ENCODE assay signal across 20 cellular contexts in genomic region chr4:727576-727975, GRCh38. TPM values are rescaled to one million over a fixed set of nuclear protein-coding genes. Genes with fewer than 3 reads are reported as not detected.
A peak's percentile ranks its signal among the peaks of the same experiment; 100 is the strongest.
DNase-seq lines count a peak whose midpoint lies in the region; ATAC-seq, FAIRE-seq and TF ChIP-seq lines count a peak whose summit lies in the region.
"Had no signal": no experiment of that assay in that cellular context is flagged by ENCODE, and none has a peak within 500 bp of the region (broad histone marks: within the 10 kb centered on the region; RNA-seq: fewer than 3 reads in every experiment).

No MANE protein-coding gene starts in this region.

- H3K23ac ChIP-seq in mesenchymal stem cell (ENCODE audit: low read length in 2 of 2): no peak overlapping the region

- H3K4me1 ChIP-seq in mesenchymal stem cell (ENCODE audit: control insufficient read depth, insufficient read depth, low read depth, low read length) (peaks cover 13% of the 10 kb centered on the region), skeletal muscle satellite cell (ENCODE audit: control insufficient read depth, insufficient read depth, low read length) (peaks cover 49% of the 10 kb centered on the region)

- peak overlapping the region in 1 of 2 donors; percentile 66 for H3K27ac Mint-ChIP-seq in natural killer cell treated with Interleukin-12 subunit alpha and Interleukin-12 subunit beta and Interleukin-15 and Interleukin-18, amount 100 ng/mL, for 72 hours
- H3K27ac Mint-ChIP-seq in natural killer cell: no peak overlapping the region

- H3K4me2 ChIP-seq in mesenchymal stem cell (ENCODE audit: low read length, poor library complexity, severe bottlenecking) (no peak overlapping the region), skeletal muscle satellite cell (ENCODE audit: low read length) (peak overlapping the region; percentile 25)

- H3K4ac ChIP-seq in mesenchymal stem cell (ENCODE audit: low read depth in 1 of 2, low read length in 2 of 2): no peak overlapping the region

- no peak overlapping the region for H2AK5ac ChIP-seq in mesenchymal stem cell (ENCODE audit: low read length, severe bottlenecking)

- H3K14ac ChIP-seq in mesenchymal stem cell (ENCODE audit: low read length in 2 of 2): no peak overlapping the region

- H2BK5ac ChIP-seq in mesenchymal stem cell (ENCODE audit: low read depth, low read length, poor library complexity, severe bottlenecking): no peak overlapping the region

- peak; percentile 60 for FAIRE-seq in bronchial epithelial cell (lab: Jason Lieb, UNC)
- FAIRE-seq: G401.6 had no signal

- peaks cover 17% of the 10 kb centered on the region for H3K36me3 ChIP-seq in bronchial epithelial cell (ENCODE audit: control insufficient read depth, insufficient read depth, low read length)
- peaks cover 21 to 64% of the 10 kb centered on the region in 2 experiments for H3K36me3 ChIP-seq in mesenchymal stem cell (ENCODE audit: control insufficient read depth in 1 of 2, insufficient read depth in 2 of 2, low read depth in 1 of 2, low read length in 2 of 2)
- peaks cover 22% of the 10 kb centered on the region for H3K36me3 ChIP-seq in skeletal muscle satellite cell (ENCODE audit: insufficient read depth, low read length)

- H4K91ac ChIP-seq in mesenchymal stem cell (ENCODE audit: low read length): no peak overlapping the region

- H3K9me3 ChIP-seq in mesenchymal stem cell (ENCODE audit: control insufficient read depth, low read length) (no peaks in the 10 kb centered on the region), skeletal muscle satellite cell (replicated peaks; ENCODE audit: low read length) (no peaks in the 10 kb centered on the region)
- H3K9me3 ChIP-seq: Peyer's patch had no signal

- H3K4me1 Mint-ChIP-seq in natural killer cell treated with Interleukin-12 subunit alpha and Interleukin-12 subunit beta and Interleukin-15 and Interleukin-18, amount 100 ng/mL, for 72 hours (ENCODE audit: low read depth in 2 of 2): peaks cover 20 to 32% of the 10 kb centered on the region in 2 donors
- peaks cover 24 to 37% of the 10 kb centered on the region in 2 donors for H3K4me1 Mint-ChIP-seq in natural killer cell

- no peak overlapping the region for H2BK12ac ChIP-seq in mesenchymal stem cell (ENCODE audit: low read length in 2 of 2)

- no peaks in the 10 kb centered on the region for H3K9me3 Mint-ChIP-seq in natural killer cell treated with Interleukin-12 subunit alpha and Interleukin-12 subunit beta and Interleukin-15 and Interleukin-18, amount 100 ng/mL, for 72 hours
- H3K9me3 Mint-ChIP-seq in natural killer cell: no peaks in the 10 kb centered on the region

- peaks cover 4% of the 10 kb centered on the region for H3K36me3 Mint-ChIP-seq in natural killer cell treated with Interleukin-12 subunit alpha and Interleukin-12 subunit beta and Interleukin-15 and Interleukin-18, amount 100 ng/mL, for 72 hours
- no peaks in the 10 kb centered on the region for H3K36me3 Mint-ChIP-seq in natural killer cell

- TF ChIP-seq CTCF in natural killer cell (IDR thresholded peaks at IDR 0.05) (no peak), bronchial epithelial cell (IDR thresholded peaks at IDR 0.05; ENCODE audit: insufficient read depth, low read length, severe bottlenecking) (no peak), foreskin fibroblast (IDR thresholded peaks at IDR 0.05; ENCODE audit: low read depth, low read length) (no peak)

- H3K9ac ChIP-seq in mesenchymal stem cell (ENCODE audit: low read length) (no peak overlapping the region), skeletal muscle satellite cell (ENCODE audit: low read depth, low read length) (no peak overlapping the region)

- 86% methylated on average over 6 of the region's 6 CpGs for WGBS in mesenchymal stem cell

- H3K4me3 ChIP-seq in bronchial epithelial cell (ENCODE audit: low read depth, low read length): no peak overlapping the region
- no peak overlapping the region for H3K4me3 ChIP-seq in mesenchymal stem cell (ENCODE audit: insufficient read depth in 1 of 2, low read depth in 1 of 2, low read length in 2 of 2)
- no peak overlapping the region for H3K4me3 ChIP-seq in skeletal muscle satellite cell (ENCODE audit: low read length)
- no peak overlapping the region for H3K4me3 ChIP-seq in foreskin fibroblast (ENCODE audit: low read depth in 1 of 2, low read length in 2 of 2)
- H3K4me3 ChIP-seq: Peyer's patch had no signal

- no peak overlapping the region for H3K18ac ChIP-seq in mesenchymal stem cell (ENCODE audit: low read depth in 1 of 2, low read length in 2 of 2)

- H3K27me3 ChIP-seq in bronchial epithelial cell (ENCODE audit: control insufficient read depth, insufficient read depth, low read length): no peaks in the 10 kb centered on the region
- no peaks in the 10 kb centered on the region for H3K27me3 ChIP-seq in mesenchymal stem cell (ENCODE audit: control insufficient read depth in 1 of 2, insufficient read depth in 1 of 2, low read length in 2 of 2)
- H3K27me3 ChIP-seq in skeletal muscle satellite cell (ENCODE audit: control insufficient read depth, insufficient read depth, low read length): no peaks in the 10 kb centered on the region
- H3K27me3 ChIP-seq: Peyer's patch had no signal

- no peak overlapping the region for H3K4me3 Mint-ChIP-seq in natural killer cell treated with Interleukin-12 subunit alpha and Interleukin-12 subunit beta and Interleukin-15 and Interleukin-18, amount 100 ng/mL, for 72 hours
- no peak overlapping the region for H3K4me3 Mint-ChIP-seq in natural killer cell

- H3K27me3 Mint-ChIP-seq in natural killer cell treated with Interleukin-12 subunit alpha and Interleukin-12 subunit beta and Interleukin-15 and Interleukin-18, amount 100 ng/mL, for 72 hours: no peaks in the 10 kb centered on the region
- H3K27me3 Mint-ChIP-seq in natural killer cell (ENCODE audit: low read depth in 2 of 2): no peaks in the 10 kb centered on the region

- H2BK15ac ChIP-seq in mesenchymal stem cell (ENCODE audit: low read depth, poor library complexity, severe bottlenecking): no peak overlapping the region

- H2AFZ ChIP-seq in mesenchymal stem cell (ENCODE audit: low read depth, low read length): no peak overlapping the region

- H3K79me1 ChIP-seq in mesenchymal stem cell (replicated peaks; ENCODE audit: low read length, poor library complexity, severe bottlenecking): peaks cover 22% of the 10 kb centered on the region

- H4K8ac ChIP-seq in mesenchymal stem cell (ENCODE audit: low read length): no peak overlapping the region

- intact Hi-C loops in natural killer cell (cut with micrococcal nuclease): no loop called here

- ATAC-seq in natural killer cell treated with Interleukin-12 subunit alpha and Interleukin-12 subunit beta and Interleukin-15 and Interleukin-18, amount 100 ng/mL, for 72 hours: no peak
- ATAC-seq in natural killer cell: no peak

- peak overlapping the region; percentile 21 for H3K27ac ChIP-seq in mesenchymal stem cell (ENCODE audit: low read length, poor library complexity, severe bottlenecking)
- H3K27ac ChIP-seq: HL-60, Peyer's patch had no signal

- no peak overlapping the region for H2BK120ac ChIP-seq in mesenchymal stem cell (ENCODE audit: low read depth, low read length)

- peak; percentile 45 for DNase-seq in natural killer cell treated with Interleukin-12 subunit alpha and Interleukin-12 subunit beta and Interleukin-15 and Interleukin-18, amount 100 ng/mL, for 72 hours (ENCODE audit: low spot score)
- DNase-seq in natural killer cell (no peak), bronchial epithelial cell (ENCODE audit: low read depth) (no peak), mesenchymal stem cell (no peak), GDM1 (lab: John Stamatoyannopoulos, UW) (no peak), NCI-H1436 (lab: John Stamatoyannopoulos, UW) (no peak), foreskin fibroblast (no peak)
- DNase-seq: AML-193, GOT3, KG1, NCI-H1105 treated with DMSO at 0.1 percent for 48 hours, NCI-H1930, NCI-H510A, NCI-H82, Peyer's patch, SHP77 treated with DMSO at 0.1 percent for 48 hours had no signal

RNA-seq across cellular contexts. Expression of gene PCGF3, which starts 21.9 kb away (rescaled TPM):
- 10 to 100 TPM; 50.6 to 54.3 TPM for total RNA-seq in natural killer cell treated with Interleukin-12 subunit alpha and Interleukin-12 subunit beta and Interleukin-15 and Interleukin-18, amount 100 ng/mL, for 72 hours
- total RNA-seq in natural killer cell: 100 to 1,000 TPM in 1 of 3 donors, 10 to 100 TPM in 2; 71.2 to 101 (median 97.2) TPM
- total RNA-seq in bronchial epithelial cell: 30.5 and 40.1 TPM in 2 replicates
- polyA plus RNA-seq in mesenchymal stem cell (2013, experiment 1 of 2): 33.6 TPM
- 32.1 TPM for polyA plus RNA-seq in mesenchymal stem cell (2013, experiment 2 of 2)
- total RNA-seq in skeletal muscle satellite cell (2012; rRNA removed): 25.9 and 31.0 TPM in 2 replicates

RNA-seq across cellular contexts. Expression of gene SLC49A3, which starts 38.6 kb away (rescaled TPM):
- 10 to 100 TPM; 10.5 to 15.9 TPM for total RNA-seq in natural killer cell treated with Interleukin-12 subunit alpha and Interleukin-12 subunit beta and Interleukin-15 and Interleukin-18, amount 100 ng/mL, for 72 hours
- total RNA-seq in natural killer cell (10 to 100 TPM; 10.0 to 14.9 (median 10.4) TPM), bronchial epithelial cell (0.53 and 1.7 TPM in 2 replicates)
- 1.4 TPM for polyA plus RNA-seq in mesenchymal stem cell (2013, experiment 1 of 2)
- polyA plus RNA-seq in mesenchymal stem cell (2013, experiment 2 of 2): 1.3 TPM
- total RNA-seq in skeletal muscle satellite cell (2012; rRNA removed): 10.5 and 10.6 TPM in 2 replicates
- total RNA-seq: M059J had no signal

RNA-seq across cellular contexts. Expression of gene MYL5, which starts 53.2 kb away (rescaled TPM):
- total RNA-seq in natural killer cell treated with Interleukin-12 subunit alpha and Interleukin-12 subunit beta and Interleukin-15 and Interleukin-18, amount 100 ng/mL, for 72 hours: 10 to 100 TPM; 13.5 to 24.6 TPM
- 10 to 100 TPM; 23.4 to 39.5 (median 30.1) TPM for total RNA-seq in natural killer cell
- 2.9 and 5.2 TPM in 2 replicates for total RNA-seq in bronchial epithelial cell
- polyA plus RNA-seq in mesenchymal stem cell (2013, experiment 1 of 2): 15.0 TPM
- polyA plus RNA-seq in mesenchymal stem cell (2013, experiment 2 of 2): 13.1 TPM
- total RNA-seq in skeletal muscle satellite cell (2012; rRNA removed): 9.9 and 15.5 TPM in 2 replicates

RNA-seq across cellular contexts. Expression of gene ATP5ME, which starts 53.5 kb away (rescaled TPM):
- 100 to 1,000 TPM; 187 to 224 TPM for total RNA-seq in natural killer cell treated with Interleukin-12 subunit alpha and Interleukin-12 subunit beta and Interleukin-15 and Interleukin-18, amount 100 ng/mL, for 72 hours
- total RNA-seq in natural killer cell: 100 to 1,000 TPM; 114 to 140 (median 136) TPM
- 70.8 and 301 TPM in 2 replicates for total RNA-seq in bronchial epithelial cell
- polyA plus RNA-seq in mesenchymal stem cell (2013, experiment 1 of 2): 1,109 TPM
- polyA plus RNA-seq in mesenchymal stem cell (2013, experiment 2 of 2): 1,079 TPM
- 87.2 and 96.1 TPM in 2 replicates for total RNA-seq in skeletal muscle satellite cell (2012; rRNA removed)
